ENCODE assay signal across 8 cellular contexts in the genomic region with DNA sequence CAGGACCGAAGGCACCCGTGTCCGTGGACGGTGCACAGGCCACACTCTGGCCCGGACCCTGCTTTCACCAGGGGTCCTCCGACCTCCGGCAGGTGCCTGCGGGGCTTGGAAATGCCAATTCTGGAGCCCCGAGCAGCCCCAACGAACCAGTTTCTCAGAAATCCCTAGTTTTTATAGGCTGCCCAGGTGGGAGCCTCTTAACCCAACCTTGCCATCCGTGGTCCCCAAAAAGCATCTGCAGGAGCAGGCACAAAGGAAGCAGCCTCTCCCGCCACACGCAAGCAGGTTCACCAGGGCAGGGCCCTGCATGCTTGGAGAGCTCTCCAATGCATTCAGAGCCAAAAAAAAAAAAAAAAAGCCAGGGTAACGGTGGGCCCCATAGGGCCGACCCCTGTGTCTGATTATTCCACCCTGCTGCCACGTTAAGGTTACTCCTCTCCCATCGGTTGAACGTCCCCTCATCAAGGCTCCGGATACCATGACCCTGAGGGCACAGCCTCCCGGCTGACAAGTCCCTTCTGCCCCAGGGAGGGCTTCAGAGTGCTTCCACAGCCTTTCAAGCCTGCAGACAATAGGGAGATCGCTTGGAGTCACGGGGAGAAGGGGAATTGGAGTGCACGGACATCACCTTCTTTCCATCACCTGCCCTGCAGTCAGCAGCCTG. TPM values are rescaled to one million over a fixed set of nuclear protein-coding genes. Genes with fewer than 3 reads are reported as not detected.
A peak's percentile ranks its signal among the peaks of the same experiment; 100 is the strongest.
DNase-seq lines count a peak whose midpoint lies in the region; ATAC-seq, FAIRE-seq and TF ChIP-seq lines count a peak whose summit lies in the region.

No MANE protein-coding gene starts in this region.

- peaks cover 22% of the 10 kb centered on the region for H3K4me1 Mint-ChIP-seq in activated CD8-positive, alpha-beta T cell treated with anti-CD3 and anti-CD28 coated beads for 36 hours (ENCODE audit: low read depth)

- POLR2A ChIA-PET in activated CD8-positive, alpha-beta T cell treated with anti-CD3 and anti-CD28 coated beads for 36 hours (lab: Charles Lee): interaction anchor here (0.9 to 1.6 kb wide), 4 partner anchors 9 to 35 kb away, joined by 3 to 6 read pairs (median 3); a partner anchor contains a TSS

- H3K4me3 ChIP-seq in iPS-18a (ENCODE audit: low read length) (peak overlapping the region; percentile 69), stomach smooth muscle (ENCODE audit: low read length in 2 of 2) (peak overlapping the region; percentile 59 to 80)

- no peaks in the 10 kb centered on the region for H3K9me3 Mint-ChIP-seq in activated CD8-positive, alpha-beta T cell treated with anti-CD3 and anti-CD28 coated beads for 36 hours

- H3K4me1 ChIP-seq in iPS-18a (ENCODE audit: control insufficient read depth, low read depth, low read length) (peaks cover 6% of the 10 kb centered on the region), stomach smooth muscle (ENCODE audit: control insufficient read depth, insufficient read depth, low read length) (peaks cover 60% of the 10 kb centered on the region)

- H3K27me3 ChIP-seq in iPS-18a (ENCODE audit: control insufficient read depth, insufficient read depth, low read length) (no peaks in the 10 kb centered on the region), stomach smooth muscle (ENCODE audit: control insufficient read depth in 1 of 2, insufficient read depth in 2 of 2, low read length in 2 of 2) (no peaks in the 10 kb centered on the region)

- DNase-seq in DMS53 (lab: John Stamatoyannopoulos, UW): peak; percentile 67
- DNase-seq in DMS53 treated with DMSO at 0.1 percent for 48 hours (lab: John Stamatoyannopoulos, UW; ENCODE audit: unreplicated experiment): no peak
- DNase-seq in activated CD8-positive, alpha-beta T cell treated with anti-CD3 and anti-CD28 coated beads for 36 hours: no peak
- no peak for DNase-seq in SK-N-DZ (ENCODE audit: low spot score)
- DNase-seq in HTR-8/SVneo (ENCODE audit: insufficient read length, low spot score): no peak

- peak overlapping the region; percentile 82 for H3K4me3 Mint-ChIP-seq in activated CD8-positive, alpha-beta T cell treated with anti-CD3 and anti-CD28 coated beads for 36 hours

- TF ChIP-seq CTCF in activated CD8-positive, alpha-beta T cell treated with anti-CD3 and anti-CD28 coated beads for 36 hours (IDR thresholded peaks at IDR 0.05): no peak

- CTCF ChIA-PET in activated CD8-positive, alpha-beta T cell treated with anti-CD3 and anti-CD28 coated beads for 36 hours (lab: Charles Lee): interaction anchor here (0.8 to 1.5 kb wide), 6 partner anchors 8 to 74 kb away, joined by 3 to 8 read pairs (median 4); a partner anchor contains a TSS

- intact Hi-C loops in activated CD8-positive, alpha-beta T cell treated with anti-CD3 and anti-CD28 coated beads for 36 hours (cut with micrococcal nuclease): no loop called here

- no peak for FAIRE-seq in HTR-8/SVneo (lab: Jason Lieb, UNC)

- H3K27ac ChIP-seq in iPS-18a (ENCODE audit: low read length) (peak overlapping the region; percentile 13), stomach smooth muscle (ENCODE audit: low read length) (peak overlapping the region; percentile 53)

- H3K36me3 Mint-ChIP-seq in activated CD8-positive, alpha-beta T cell treated with anti-CD3 and anti-CD28 coated beads for 36 hours (ENCODE audit: low read depth): no peaks in the 10 kb centered on the region

- no peaks in the 10 kb centered on the region for H3K36me3 ChIP-seq in iPS-18a (ENCODE audit: control insufficient read depth, low read depth, low read length)
- H3K36me3 ChIP-seq in stomach smooth muscle (ENCODE audit: control insufficient read depth in 2 of 2, insufficient read depth in 2 of 2, low read length in 2 of 2): no peaks in the 10 kb centered on the region

- H3K9me3 ChIP-seq in iPS-18a (ENCODE audit: control insufficient read depth, low read depth, low read length) (no peaks in the 10 kb centered on the region), stomach smooth muscle (ENCODE audit: control insufficient read depth in 2 of 2, low read length in 2 of 2) (no peaks in the 10 kb centered on the region)

- H3K27me3 Mint-ChIP-seq in activated CD8-positive, alpha-beta T cell treated with anti-CD3 and anti-CD28 coated beads for 36 hours: no peaks in the 10 kb centered on the region

- ATAC-seq in activated CD8-positive, alpha-beta T cell treated with anti-CD3 and anti-CD28 coated beads for 36 hours: no peak
- ATAC-seq in HG03025 (IDR thresholded peaks at IDR 0.05; ENCODE audit: low FRiP score, unreplicated experiment): no peak

- H3K9ac ChIP-seq in iPS-18a (ENCODE audit: low read length) (peak overlapping the region; percentile 65), stomach smooth muscle (ENCODE audit: low read length in 2 of 2) (peak overlapping the region; percentile 50 to 62)

- peak overlapping the region; percentile 77 for H3K27ac Mint-ChIP-seq in activated CD8-positive, alpha-beta T cell treated with anti-CD3 and anti-CD28 coated beads for 36 hours

RNA-seq across cellular contexts. Expression of a gene that starts 0.8 kb away (rescaled TPM):
- 1 to 10 TPM; 5.7 to 6.6 TPM for total RNA-seq in activated CD8-positive, alpha-beta T cell treated with anti-CD3 and anti-CD28 coated beads for 36 hours
- polyA plus RNA-seq in SK-N-DZ (2014; cell fraction: cytosol; rRNA removed): 11.1 and 13.8 TPM in 2 replicates
- 23.1 and 27.1 TPM in 2 replicates for polyA plus RNA-seq in SK-N-DZ (2014; cell fraction: nucleus; rRNA removed)

RNA-seq across cellular contexts. Expression of a gene that starts 4.1 kb away (rescaled TPM):
- total RNA-seq in activated CD8-positive, alpha-beta T cell treated with anti-CD3 and anti-CD28 coated beads for 36 hours: 10 to 100 TPM; 29.4 to 29.9 TPM
- 53.2 and 54.5 TPM in 2 replicates for polyA plus RNA-seq in SK-N-DZ (2014; cell fraction: cytosol; rRNA removed)
- 25.2 and 38.1 TPM in 2 replicates for polyA plus RNA-seq in SK-N-DZ (2014; cell fraction: nucleus; rRNA removed)

RNA-seq across cellular contexts. Expression of a gene that starts 4.2 kb away (rescaled TPM):
- total RNA-seq in activated CD8-positive, alpha-beta T cell treated with anti-CD3 and anti-CD28 coated beads for 36 hours: 10 to 100 TPM; 29.5 to 30.7 TPM
- 11.7 and 19.0 TPM in 2 replicates for polyA plus RNA-seq in SK-N-DZ (2014; cell fraction: cytosol; rRNA removed)
- 89.6 and 124 TPM in 2 replicates for polyA plus RNA-seq in SK-N-DZ (2014; cell fraction: nucleus; rRNA removed)

RNA-seq across cellular contexts. Expression of a gene that starts 12.9 kb away (rescaled TPM):
- 10 to 100 TPM; 53.3 to 58.4 TPM for total RNA-seq in activated CD8-positive, alpha-beta T cell treated with anti-CD3 and anti-CD28 coated beads for 36 hours
- polyA plus RNA-seq in SK-N-DZ (2014; cell fraction: cytosol; rRNA removed): 140 and 167 TPM in 2 replicates
- polyA plus RNA-seq in SK-N-DZ (2014; cell fraction: nucleus; rRNA removed): 104 and 182 TPM in 2 replicates

RNA-seq across cellular contexts. Expression of a gene that starts 13.0 kb away (rescaled TPM):
- 10 to 100 TPM; 38.6 to 39.6 TPM for total RNA-seq in activated CD8-positive, alpha-beta T cell treated with anti-CD3 and anti-CD28 coated beads for 36 hours
- polyA plus RNA-seq in SK-N-DZ (2014; cell fraction: cytosol; rRNA removed): 24.6 and 28.9 TPM in 2 replicates
- 136 and 192 TPM in 2 replicates for polyA plus RNA-seq in SK-N-DZ (2014; cell fraction: nucleus; rRNA removed)
